ENCODE assay signal across 17 cellular contexts in genomic region chr5:154369682-154370081, GRCh38.
A peak's percentile ranks its signal among the peaks of the same experiment; 100 is the strongest.
DNase-seq lines count a peak whose midpoint lies in the region; ATAC-seq, FAIRE-seq and TF ChIP-seq lines count a peak whose summit lies in the region.
"Had no signal": no experiment of that assay in that cellular context is flagged by ENCODE, and none has a peak within 500 bp of the region (broad histone marks: within the 10 kb centered on the region; RNA-seq: fewer than 3 reads in every experiment).

No MANE protein-coding gene starts in this region.

- no peak for FAIRE-seq in D721Med (lab: Jason Lieb, UNC)

- H3K27ac ChIP-seq in SK-N-MC (peak overlapping the region; percentile 68), foreskin keratinocyte (no peak overlapping the region), thoracic aorta (peak overlapping the region; percentile 70 to 82)
- H3K27ac ChIP-seq: left lung had no signal

- H3K4me3 ChIP-seq in H7 (ENCODE audit: insufficient read depth, low read depth, low read length) (no peak overlapping the region), SK-N-MC (peak overlapping the region; percentile 15; the same call in 1 of the 2 replicates), thoracic aorta (no peak overlapping the region)
- H3K4me3 ChIP-seq: left lung, sigmoid colon had no signal

- H3K9ac ChIP-seq in SK-N-MC (ENCODE audit: insufficient read length), result no peak overlapping the region

- peak; percentile 34 for DNase-seq in H7
- no peak for DNase-seq in SK-N-MC (ENCODE audit: low read depth, low spot score)
- no peak for DNase-seq in foreskin keratinocyte
- no peak for DNase-seq in thoracic aorta (ENCODE audit: low spot score)
- DNase-seq in D721Med (ENCODE audit: insufficient read length, low spot score), result no peak
- DNase-seq in SKM-1 (lab: John Stamatoyannopoulos, UW; ENCODE audit: unreplicated experiment), result no peak
- DNase-seq: activated CD4-positive, alpha-beta T cell treated with anti-CD3 and anti-CD28 coated beads, Interleukin-2, amount 50 U/mL, for 48 hours; activated gamma-delta T cell; hippocampal formation; left lung; NCI-H1105; NCI-H446 treated with DMSO at 0.1 percent for 48 hours; nephron progenitor cell; sigmoid colon; stimulated activated naive CD8-positive, alpha-beta T cell treated with anti-CD3 and anti-CD28 coated beads, Interleukin-15, Interleukin-2, amounts not matched to agents 100 U/mL and 50 U/mL, for 24 hours had no signal

- H3K9me3 ChIP-seq in SK-N-MC (ENCODE audit: low read depth, low read length) (no peaks in the 10 kb centered on the region), thoracic aorta (no peaks in the 10 kb centered on the region)
- H3K9me3 ChIP-seq: left lung, sigmoid colon had no signal

- no peak for TF ChIP-seq CTCF in foreskin keratinocyte (conservative IDR thresholded peaks at IDR 0.05)
- TF ChIP-seq CTCF in thoracic aorta (IDR thresholded peaks at IDR 0.05), result no peak
- TF ChIP-seq CTCF in D721Med (IDR thresholded peaks at IDR 0.05; ENCODE audit: insufficient read depth, missing control alignments), result no peak

- H3K4me1 ChIP-seq in foreskin keratinocyte, result peaks cover 41% of the 10 kb centered on the region
- H3K4me1 ChIP-seq in thoracic aorta (ENCODE audit: control insufficient read depth in 1 of 2, low read depth in 2 of 2), result peaks cover 40 to 73% of the 10 kb centered on the region in 2 donors

- no peaks in the 10 kb centered on the region for H3K27me3 ChIP-seq in H7 (ENCODE audit: control insufficient read depth, insufficient read depth, low read length)
- H3K27me3 ChIP-seq in foreskin keratinocyte, result no peaks in the 10 kb centered on the region
- H3K27me3 ChIP-seq in thoracic aorta (replicated peaks; ENCODE audit: insufficient read depth), result no peaks in the 10 kb centered on the region
- H3K27me3 ChIP-seq: left lung, sigmoid colon had no signal

- peak; percentile 4 for ATAC-seq in foreskin keratinocyte
- no peak for ATAC-seq in thoracic aorta (ENCODE audit: insufficient number of reproducible peaks, low FRiP score, low read depth)
- ATAC-seq in GM21447 (IDR thresholded peaks at IDR 0.05; ENCODE audit: unreplicated experiment), result no peak
- ATAC-seq: left lung; Panc1; stimulated activated naive CD8-positive, alpha-beta T cell treated with anti-CD3 and anti-CD28 coated beads, Interleukin-15, Interleukin-2, amounts not matched to agents 100 U/mL and 50 U/mL, for 24 hours had no signal

- no peaks in the 10 kb centered on the region for H3K36me3 ChIP-seq in H7 (replicated peaks; ENCODE audit: control insufficient read depth, insufficient read depth, low read length)
- no peaks in the 10 kb centered on the region for H3K36me3 ChIP-seq in SK-N-MC (ENCODE audit: insufficient read depth, low read length)
- H3K36me3 ChIP-seq in thoracic aorta, result no peaks in the 10 kb centered on the region
- H3K36me3 ChIP-seq: sigmoid colon had no signal
